Comparison of ENCODE assay signal across 18 cellular contexts in genomic region chr4:53130896-53131561, GRCh38.
DNase-seq lines count a peak whose midpoint lies in the region; ATAC-seq and TF ChIP-seq lines count a peak whose summit lies in the region.
"Had no signal": no experiment of that assay in that cellular context is flagged by ENCODE, and none has a peak within 500 bp of the region (broad histone marks: within the 10 kb centered on the region; RNA-seq: fewer than 3 reads in every experiment).

No MANE protein-coding gene starts in this region.

- H3K36me3 ChIP-seq in ascending aorta (no peaks in the 10 kb centered on the region), tibial artery (no peaks in the 10 kb centered on the region)

- H3K4me3 Mint-ChIP-seq in activated CD4-positive, alpha-beta T cell treated with anti-CD3 and anti-CD28 coated beads for 36 hours: no peak overlapping the region
- H3K4me3 Mint-ChIP-seq: HFFc6 had no signal

- H3K9me3 Mint-ChIP-seq in activated CD4-positive, alpha-beta T cell treated with anti-CD3 and anti-CD28 coated beads for 36 hours (ENCODE audit: low read depth): peaks cover 3% of the 10 kb centered on the region
- H3K9me3 Mint-ChIP-seq: HFFc6 had no signal

- H3K27ac ChIP-seq in ascending aorta: peak overlapping the region; percentile 11 to 54
- peak overlapping the region; percentile 8 to 37 for H3K27ac ChIP-seq in tibial artery
- H3K27ac ChIP-seq: BLaER1 treated with 17β-estradiol and CSF1 and Interleukin-3, amounts not matched to agents 10 nM and 100 nM; GM23248; KMS-11 had no signal

- H3K4me1 ChIP-seq in ascending aorta (peaks cover 4 to 13% of the 10 kb centered on the region in 2 donors), tibial artery (peaks cover 0 to 52% (median 20%) of the 10 kb centered on the region in 4 donors)
- H3K4me1 ChIP-seq: BLaER1 treated with 17β-estradiol and CSF1 and Interleukin-3, amounts not matched to agents 10 nM and 100 nM had no signal

- TF ChIP-seq CTCF in ascending aorta (IDR thresholded peaks at IDR 0.05): no peak
- TF ChIP-seq CTCF in tibial artery (IDR thresholded peaks at IDR 0.05): no peak

- peaks cover 32% of the 10 kb centered on the region for H3K36me3 Mint-ChIP-seq in activated CD4-positive, alpha-beta T cell treated with anti-CD3 and anti-CD28 coated beads for 36 hours (ENCODE audit: low read depth)

- H3K4me3 ChIP-seq in ascending aorta (no peak overlapping the region), tibial artery (no peak overlapping the region)
- H3K4me3 ChIP-seq: BLaER1 treated with 17β-estradiol and CSF1 and Interleukin-3, amounts not matched to agents 10 nM and 100 nM; GM23248 had no signal

- H3K27ac Mint-ChIP-seq in activated CD4-positive, alpha-beta T cell treated with anti-CD3 and anti-CD28 coated beads for 36 hours: peak overlapping the region; percentile 83
- H3K27ac Mint-ChIP-seq: HFFc6 had no signal

- H3K27me3 Mint-ChIP-seq in activated CD4-positive, alpha-beta T cell treated with anti-CD3 and anti-CD28 coated beads for 36 hours: no peaks in the 10 kb centered on the region

- H3K4me1 Mint-ChIP-seq in activated CD4-positive, alpha-beta T cell treated with anti-CD3 and anti-CD28 coated beads for 36 hours: peaks cover 26% of the 10 kb centered on the region

- POLR2A ChIA-PET in activated CD4-positive, alpha-beta T cell treated with anti-CD3 and anti-CD28 coated beads for 36 hours (lab: Charles Lee): no interaction called here

- H3K9me3 ChIP-seq in ascending aorta: no peaks in the 10 kb centered on the region
- H3K9me3 ChIP-seq in tibial artery: no peaks in the 10 kb centered on the region
- H3K9me3 ChIP-seq: BLaER1 treated with 17β-estradiol and CSF1 and Interleukin-3, amounts not matched to agents 10 nM and 100 nM had no signal

- ATAC-seq in activated CD4-positive, alpha-beta T cell treated with anti-CD3 and anti-CD28 coated beads for 36 hours: peak; percentile 61

- DNase-seq in activated CD4-positive, alpha-beta T cell treated with anti-CD3 and anti-CD28 coated beads for 36 hours: peak; percentile 47
- DNase-seq in activated CD4-positive, alpha-beta T cell treated with anti-CD3 and anti-CD28 coated beads, Interleukin-2, amount 50 U/mL, for 1 hour: no peak
- peak; percentile 12 for DNase-seq in stimulated activated CD4-positive, alpha-beta T cell treated with anti-CD3 and anti-CD28 coated beads, Interleukin-15, amount 100 ng/mL, for 24 hours
- DNase-seq in stimulated activated CD4-positive, alpha-beta T cell treated with anti-CD3 and anti-CD28 coated beads, Interleukin-12 subunit alpha, Interleukin-12 subunit beta, amount 100 ng/mL, for 4 hours: no peak
- DNase-seq in ascending aorta (ENCODE audit: low spot score in 2 of 2): no peak
- DNase-seq in tibial artery: no peak
- DNase-seq in SK-N-DZ (ENCODE audit: low spot score): no peak
- DNase-seq in stimulated activated naive CD4-positive, alpha-beta T cell (lab: John Stamatoyannopoulos, UW): no peak
- DNase-seq: 8988T, GM23248, HFFc6, NCI-H1092, NCI-H2107, NCI-H345, NCI-H526 treated with DMSO at 0.1 percent for 48 hours, OCI-M1 had no signal

- CTCF ChIA-PET in activated CD4-positive, alpha-beta T cell treated with anti-CD3 and anti-CD28 coated beads for 36 hours (lab: Charles Lee): interaction anchor here (1.2 to 1.3 kb wide), 2 partner anchors 15 to 39 kb away, joined by 3 to 4 read pairs; no protein-coding TSS in a partner anchor

- no peaks in the 10 kb centered on the region for H3K27me3 ChIP-seq in ascending aorta
- no peaks in the 10 kb centered on the region for H3K27me3 ChIP-seq in tibial artery
- H3K27me3 ChIP-seq: BLaER1 treated with 17β-estradiol and CSF1 and Interleukin-3, amounts not matched to agents 10 nM and 100 nM had no signal

- intact Hi-C loops in activated CD4-positive, alpha-beta T cell treated with anti-CD3 and anti-CD28 coated beads for 36 hours (cut with DNase I, micrococcal nuclease): loop anchor here (5.0 to 10.0 kb wide), 5 partner anchors 116 to 931 kb away; partner anchors contain the start of genes CHIC2 (in 1 of the 2) and SCFD2 (in 1 of the 2)
- intact Hi-C loops in ascending aorta (cut with DNase I): loop anchor here (10.0 kb wide), 1 partner anchor 54 kb away; no protein-coding TSS in a partner anchor
- intact Hi-C loops in tibial artery (cut with DNase I; ENCODE audit: low total_unique reads): no loop called here

Comparison
In these comparisons a context has a peak if more than half of its experiments do, and no peak if none do; other contexts are left out.
1. DNase-seq: peak in activated CD4-positive, alpha-beta T cell treated with anti-CD3 and anti-CD28 coated beads for 36 hours (single experiment) and stimulated activated CD4-positive, alpha-beta T cell treated with anti-CD3 and anti-CD28 coated beads, Interleukin-15, amount 100 ng/mL, for 24 hours (single experiment); none in activated CD4-positive, alpha-beta T cell treated with anti-CD3 and anti-CD28 coated beads, Interleukin-2, amount 50 U/mL, for 1 hour (single experiment), stimulated activated CD4-positive, alpha-beta T cell treated with anti-CD3 and anti-CD28 coated beads, Interleukin-12 subunit alpha, Interleukin-12 subunit beta, amount 100 ng/mL, for 4 hours (single experiment), ascending aorta (0 of 2), tibial artery (0 of 2), SK-N-DZ (single experiment) and stimulated activated naive CD4-positive, alpha-beta T cell (0 of 6).